ENCODE assay signal across 9 cellular contexts in genomic region chr12:127926004-127926403, GRCh38.
DNase-seq lines count a peak whose midpoint lies in the region; TF ChIP-seq lines count a peak whose summit lies in the region.
"Had no signal": no experiment of that assay in that cellular context is flagged by ENCODE, and none has a peak within 500 bp of the region (broad histone marks: within the 10 kb centered on the region; RNA-seq: fewer than 3 reads in every experiment).

No MANE protein-coding gene starts in this region.

- H3K4me3 ChIP-seq in SJSA1 = no peak overlapping the region
- H3K4me3 ChIP-seq in left ventricle myocardium inferior = no peak overlapping the region
- H3K4me3 ChIP-seq: ovary had no signal

- H3K9me3 ChIP-seq in SJSA1 (replicated peaks) = no peaks in the 10 kb centered on the region
- no peaks in the 10 kb centered on the region for H3K9me3 ChIP-seq in left ventricle myocardium inferior (replicated peaks)
- H3K9me3 ChIP-seq: ovary had no signal

- POLR2A ChIA-PET in HEK293T (lab: Yijun Ruan, JAX) = no interaction called here

- DNase-seq in HEK293T (ENCODE audit: extremely low spot score) (peak; percentile 9), SJSA1 (ENCODE audit: low read depth in 1 of 2, low spot score in 2 of 2) (peak; percentile 53 to 55), left ventricle myocardium inferior (no peak), smooth muscle cell of the brain vasculature (ENCODE audit: low read depth, low spot score) (peak; percentile 10), NCI-H2029 (lab: John Stamatoyannopoulos, UW) (no peak), NCI-H2107 treated with DMSO at 0.1 percent for 48 hours (lab: John Stamatoyannopoulos, UW; ENCODE audit: unreplicated experiment) (no peak), NCI-H226 (no peak)
- no peak for DNase-seq in stimulated activated CD4-positive, alpha-beta T cell treated with anti-CD3 and anti-CD28 coated beads, Interleukin-2, amount 100 ng/mL, for 24 hours

- no peak overlapping the region for H3K27ac ChIP-seq in SJSA1
- no peak overlapping the region for H3K27ac ChIP-seq in left ventricle myocardium inferior (replicated peaks)
- H3K27ac ChIP-seq: ovary had no signal

- CTCF ChIA-PET in HEK293T (lab: Yijun Ruan, JAX) = no interaction called here

- intact Hi-C loops in left ventricle myocardium inferior (cut with micrococcal nuclease) = no loop called here

- peak; percentile 71 for TF ChIP-seq CTCF in left ventricle myocardium inferior (IDR thresholded peaks at IDR 0.05; ENCODE audit: borderline replicate concordance)

- H3K27me3 ChIP-seq in SJSA1 (replicated peaks) (no peaks in the 10 kb centered on the region), left ventricle myocardium inferior (ENCODE audit: low read depth) (no peaks in the 10 kb centered on the region)
- H3K27me3 ChIP-seq: ovary had no signal

- H3K4me1 ChIP-seq in SJSA1 (replicated peaks) = peaks cover 30% of the 10 kb centered on the region
- H3K4me1 ChIP-seq in left ventricle myocardium inferior = peaks cover 19% of the 10 kb centered on the region

- H3K36me3 ChIP-seq in SJSA1 = no peaks in the 10 kb centered on the region
- no peaks in the 10 kb centered on the region for H3K36me3 ChIP-seq in left ventricle myocardium inferior
- H3K36me3 ChIP-seq: ovary had no signal

TF ChIP-seq in HEK293T, 16 proteins besides CTCF, POLR2A, EP300 and RAD21:
- no peak for TF ChIP-seq SP1 (IDR thresholded peaks at IDR 0.05)
- no peak for TF ChIP-seq NFRKB (IDR thresholded peaks at IDR 0.05)
- no peak for TF ChIP-seq CTBP1 (IDR thresholded peaks at IDR 0.05; ENCODE audit: borderline replicate concordance)
- TF ChIP-seq BHLHE40 (IDR thresholded peaks at IDR 0.05; ENCODE audit: borderline replicate concordance) = no peak
- TF ChIP-seq ELF4 (IDR thresholded peaks at IDR 0.05) = no peak
- no peak for TF ChIP-seq PKNOX1 (IDR thresholded peaks at IDR 0.05)
- TF ChIP-seq TARDBP (IDR thresholded peaks at IDR 0.05) = no peak
- TF ChIP-seq FOXK2 (IDR thresholded peaks at IDR 0.05) = no peak
- TF ChIP-seq L3MBTL2 (conservative IDR thresholded peaks at IDR 0.05) = no peak
- no peak for TF ChIP-seq ARNT (IDR thresholded peaks at IDR 0.05)
- TF ChIP-seq FOXM1 (IDR thresholded peaks at IDR 0.05; ENCODE audit: borderline replicate concordance) = no peak
- no peak for TF ChIP-seq FOXA1 (IDR thresholded peaks at IDR 0.05)
- TF ChIP-seq HDGF (IDR thresholded peaks at IDR 0.05; ENCODE audit: borderline replicate concordance) = no peak
- TF ChIP-seq SUZ12 (IDR thresholded peaks at IDR 0.05) = no peak

Comparison
In these comparisons a context has a peak if more than half of its experiments do, and no peak if none do; other contexts are left out.
1. DNase-seq: peak in HEK293T (single experiment), SJSA1 (2 of 2) and smooth muscle cell of the brain vasculature (single experiment); none in left ventricle myocardium inferior (single experiment), NCI-H2029 (single experiment), stimulated activated CD4-positive, alpha-beta T cell treated with anti-CD3 and anti-CD28 coated beads, Interleukin-2, amount 100 ng/mL, for 24 hours (0 of 2), NCI-H2107 treated with DMSO at 0.1 percent for 48 hours (single experiment) and NCI-H226 (single experiment).